8 cellular contexts compared by ENCODE assay signal in the genomic region with DNA sequence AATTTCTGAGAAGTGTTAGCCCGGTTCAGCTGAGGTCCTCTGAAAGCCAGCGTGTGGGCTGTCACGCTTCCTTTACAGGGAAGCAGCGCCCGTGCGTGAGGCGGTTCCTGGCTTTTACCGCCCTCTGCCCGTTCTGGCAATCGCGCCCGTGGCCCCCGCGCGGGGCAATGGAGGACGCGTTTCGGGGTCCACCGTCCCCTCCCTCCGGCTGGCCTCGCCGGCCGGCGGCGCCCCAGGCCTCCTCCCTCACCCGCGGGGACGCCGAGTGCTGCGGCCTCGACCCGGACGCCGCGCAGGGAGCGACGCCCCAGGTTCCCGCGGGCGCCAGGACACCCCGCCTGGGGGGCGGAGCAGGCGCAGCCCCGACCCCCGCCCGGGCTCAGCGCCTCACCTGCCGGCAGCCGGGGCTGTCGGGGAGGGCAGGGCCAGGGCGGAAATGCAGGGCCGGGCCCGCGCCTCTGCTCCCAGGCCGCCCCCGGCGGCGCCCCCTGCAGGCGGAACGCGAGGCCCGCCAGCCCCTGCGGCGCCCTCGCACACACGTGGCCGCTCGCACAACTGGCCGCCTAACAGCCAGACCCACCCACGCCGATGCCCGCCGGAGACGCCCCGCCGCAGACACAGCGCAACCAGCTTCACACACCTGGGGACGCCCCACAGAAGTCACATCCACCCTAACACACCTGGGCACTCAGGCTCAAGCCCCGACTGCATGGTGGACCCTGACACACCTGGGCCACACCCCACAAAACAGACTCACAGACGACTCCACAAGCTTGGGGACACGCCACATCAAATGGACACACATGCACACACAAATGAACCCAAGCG. TPM values are rescaled to one million over a fixed set of nuclear protein-coding genes. Genes with fewer than 3 reads are reported as not detected.
DNase-seq lines count a peak whose midpoint lies in the region; ATAC-seq, FAIRE-seq and TF ChIP-seq lines count a peak whose summit lies in the region.

A gene (minus strand): TSS at position 440 of the 828 bp plus-strand sequence. CDS start 56,198 bp downstream, outside the sequence.

- peak; percentile 52 for TF ChIP-seq POLR2A in NB4 (IDR thresholded peaks at IDR 0.05; ENCODE audit: extremely low read depth, insufficient read length)

- intact Hi-C loops in kidney (cut with DNase I) = no loop called here

- DNase-seq in NCI-H2081 (lab: John Stamatoyannopoulos, UW) (peak; percentile 70 to 84), NCI-H2081 treated with DMSO at 0.1 percent for 48 hours (lab: John Stamatoyannopoulos, UW) (no peak), NB4 (ENCODE audit: low read depth) (peak; percentile 79), cardiac fibroblast (ENCODE audit: low read depth in 2 of 2) (peak; percentile 62 to 72), kidney (peak; percentile 89)
- peak; percentile 69 to 76 for DNase-seq in stimulated activated CD4-positive, alpha-beta T cell treated with anti-CD3 and anti-CD28 coated beads, Interleukin-1b, Interleukin-23, amount 100 ng/mL, for 1 hour (ENCODE audit: low read depth in 2 of 2)

- peaks cover 0 to 3% of the 10 kb centered on the region in 2 donors for H3K4me1 ChIP-seq in kidney (ENCODE audit: control insufficient read depth in 1 of 2, insufficient read depth in 1 of 2, low read depth in 1 of 2, low read length in 2 of 2)

- H3K9ac ChIP-seq in kidney (ENCODE audit: low read length in 2 of 2) = peak within 1 kb of the TSS; percentile 29 to 65

- H3K36me3 ChIP-seq in kidney (ENCODE audit: control insufficient read depth in 1 of 2, insufficient read depth in 2 of 2, low read length in 2 of 2) = no peaks in the 10 kb centered on the region

- ATAC-seq in HG02588 (IDR thresholded peaks at IDR 0.05; ENCODE audit: unreplicated experiment) = peak; percentile 97

- peak within 1 kb of the TSS; percentile 41 to 53 for H3K27ac ChIP-seq in kidney (ENCODE audit: low read depth in 2 of 2, low read length in 2 of 2)

- peak within 1 kb of the TSS; percentile 57 for H3K4me3 ChIP-seq in NB4 (ENCODE audit: low read depth, low read length)
- H3K4me3 ChIP-seq in WI38 (ENCODE audit: low read depth, low read length) = peak within 1 kb of the TSS; percentile 55
- peak within 1 kb of the TSS; percentile 61 to 62 for H3K4me3 ChIP-seq in cardiac fibroblast (replicated peaks in 1 of 2; ENCODE audit: low read depth in 2 of 2, low read length in 2 of 2)
- H3K4me3 ChIP-seq in kidney (ENCODE audit: low read length in 2 of 2) = peak within 1 kb of the TSS; percentile 60 to 64

- peak; percentile 44 for TF ChIP-seq CTCF in NB4 (IDR thresholded peaks at IDR 0.05; ENCODE audit: low read depth, low read length)
- TF ChIP-seq CTCF in WI38 (IDR thresholded peaks at IDR 0.05; ENCODE audit: low read depth, low read length) = peak; percentile 57
- TF ChIP-seq CTCF in cardiac fibroblast (IDR thresholded peaks at IDR 0.05; ENCODE audit: low read depth, low read length) = peak; percentile 29
- TF ChIP-seq CTCF in kidney (IDR thresholded peaks at IDR 0.05; ENCODE audit: borderline replicate concordance, extremely low read depth, insufficient read depth) = peak; percentile 73

- no peaks in the 10 kb centered on the region for H3K9me3 ChIP-seq in kidney (ENCODE audit: control insufficient read depth in 1 of 2, low read length in 2 of 2)

- FAIRE-seq in kidney (lab: Jason Lieb, UNC) = no peak

RNA-seq across cellular contexts. Expression of the gene that starts here (rescaled TPM):
- total RNA-seq in kidney = 9.3 TPM
- 15.6 TPM for polyA plus RNA-seq in kidney (ENCODE audit: insufficient read depth, low read depth, low replicate concordance)
